Comparison of ENCODE assay signal across 8 cellular contexts in genomic region chr22:42769574-42770447, GRCh38. TPM values are rescaled to one million over a fixed set of nuclear protein-coding genes. Genes with fewer than 3 reads are reported as not detected.
DNase-seq lines count a peak whose midpoint lies in the region; ATAC-seq and TF ChIP-seq lines count a peak whose summit lies in the region.

No MANE protein-coding gene starts in this region.

- peak; percentile 74 for ATAC-seq in GM21619 (IDR thresholded peaks at IDR 0.05; ENCODE audit: unreplicated experiment)

- H3K27ac ChIP-seq in substantia nigra (ENCODE audit: low read depth, low read length, poor library complexity, severe bottlenecking): no peak overlapping the region

- peak; percentile 21 for DNase-seq in DMS53 treated with DMSO at 0.1 percent for 48 hours (lab: John Stamatoyannopoulos, UW; ENCODE audit: unreplicated experiment)
- peak; percentile 94 for DNase-seq in LHCN-M2 (ENCODE audit: low read depth)
- DNase-seq in epithelial cell of proximal tubule (ENCODE audit: low read depth): peak; percentile 9
- peak; percentile 67 for DNase-seq in pulmonary artery endothelial cell (ENCODE audit: low read depth, low spot score)
- DNase-seq in substantia nigra (lab: John Stamatoyannopoulos, UW): no peak
- DNase-seq in NCI-H2107 (lab: John Stamatoyannopoulos, UW): no peak
- DNase-seq in NCI-H446 (lab: John Stamatoyannopoulos, UW): no peak

- H3K4me3 ChIP-seq in epithelial cell of proximal tubule (ENCODE audit: low read depth, low read length): peak overlapping the region; percentile 30

- TF ChIP-seq CTCF in epithelial cell of proximal tubule (conservative IDR thresholded peaks at IDR 0.05; ENCODE audit: low read depth, low read length): no peak

RNA-seq across cellular contexts. Expression of gene A4GALT, which starts 49.1 kb away (rescaled TPM):
- total RNA-seq in LHCN-M2 (2014; rRNA removed) (22.6 and 29.3 TPM in 2 replicates), epithelial cell of proximal tubule (16.2 and 17.8 TPM in 2 replicates), pulmonary artery endothelial cell (16.5 and 25.6 TPM in 2 replicates)
- 11.6 TPM for polyA plus RNA-seq in LHCN-M2 (2012)

Comparison
In these comparisons a context has a peak if more than half of its experiments do, and no peak if none do; other contexts are left out.
1. DNase-seq: peak in DMS53 treated with DMSO at 0.1 percent for 48 hours (single experiment), LHCN-M2 (single experiment), epithelial cell of proximal tubule (single experiment) and pulmonary artery endothelial cell (single experiment); none in substantia nigra (0 of 49), NCI-H2107 (single experiment) and NCI-H446 (0 of 2).